Comparison of ENCODE assay signal across 1 cellular context in the genomic region with DNA sequence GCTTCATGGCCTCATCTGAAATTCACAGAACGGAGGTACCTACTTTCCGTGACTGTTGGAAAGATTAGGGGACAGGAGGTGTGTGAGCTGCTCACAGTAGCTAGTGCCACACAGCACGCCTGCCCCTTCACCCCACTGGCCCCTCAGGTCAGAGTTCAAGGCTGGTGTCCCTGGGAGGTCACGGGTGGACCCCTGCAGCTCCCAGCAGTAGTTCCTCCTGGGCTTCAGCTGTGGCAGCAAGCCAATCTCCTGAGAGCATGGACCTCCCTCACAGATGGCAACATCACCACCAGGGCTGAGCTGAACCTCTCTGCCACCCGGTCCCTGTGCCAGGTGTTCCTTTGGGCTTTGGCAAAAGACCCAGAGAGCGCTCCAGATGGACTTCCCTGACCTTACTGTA.
TF ChIP-seq lines count a peak whose summit lies in the region.

No MANE protein-coding gene starts in this region.

TF ChIP-seq in IMR-90, 13 proteins besides CTCF, POLR2A, EP300 and RAD21:
- TF ChIP-seq NFE2L2 (IDR thresholded peaks at IDR 0.05; ENCODE audit: low read depth, low read length) (no peak), RCOR1 (IDR thresholded peaks at IDR 0.05; ENCODE audit: insufficient replicate concordance, low read length) (no peak), MXI1 (IDR thresholded peaks at IDR 0.05; ENCODE audit: borderline replicate concordance, low read depth, low read length) (no peak), BHLHE40 (IDR thresholded peaks at IDR 0.05; ENCODE audit: low read depth, low read length) (no peak), RFX5 (IDR thresholded peaks at IDR 0.05; ENCODE audit: low read depth, low read length) (no peak), SMC3 (IDR thresholded peaks at IDR 0.05; ENCODE audit: low read depth, low read length) (no peak), CEBPB (IDR thresholded peaks at IDR 0.05; ENCODE audit: low read depth, low read length) (no peak), FOS (IDR thresholded peaks at IDR 0.05; ENCODE audit: low read depth, low read length) (no peak)
- TF ChIP-seq, protein P1, sequence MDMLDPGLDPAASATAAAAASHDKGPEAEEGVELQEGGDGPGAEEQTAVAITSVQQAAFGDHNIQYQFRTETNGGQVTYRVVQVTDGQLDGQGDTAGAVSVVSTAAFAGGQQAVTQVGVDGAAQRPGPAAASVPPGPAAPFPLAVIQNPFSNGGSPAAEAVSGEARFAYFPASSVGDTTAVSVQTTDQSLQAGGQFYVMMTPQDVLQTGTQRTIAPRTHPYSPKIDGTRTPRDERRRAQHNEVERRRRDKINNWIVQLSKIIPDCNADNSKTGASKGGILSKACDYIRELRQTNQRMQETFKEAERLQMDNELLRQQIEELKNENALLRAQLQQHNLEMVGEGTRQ (IDR thresholded peaks at IDR 0.05; ENCODE audit: low read depth, low read length), result no peak
